In the genomic region with DNA sequence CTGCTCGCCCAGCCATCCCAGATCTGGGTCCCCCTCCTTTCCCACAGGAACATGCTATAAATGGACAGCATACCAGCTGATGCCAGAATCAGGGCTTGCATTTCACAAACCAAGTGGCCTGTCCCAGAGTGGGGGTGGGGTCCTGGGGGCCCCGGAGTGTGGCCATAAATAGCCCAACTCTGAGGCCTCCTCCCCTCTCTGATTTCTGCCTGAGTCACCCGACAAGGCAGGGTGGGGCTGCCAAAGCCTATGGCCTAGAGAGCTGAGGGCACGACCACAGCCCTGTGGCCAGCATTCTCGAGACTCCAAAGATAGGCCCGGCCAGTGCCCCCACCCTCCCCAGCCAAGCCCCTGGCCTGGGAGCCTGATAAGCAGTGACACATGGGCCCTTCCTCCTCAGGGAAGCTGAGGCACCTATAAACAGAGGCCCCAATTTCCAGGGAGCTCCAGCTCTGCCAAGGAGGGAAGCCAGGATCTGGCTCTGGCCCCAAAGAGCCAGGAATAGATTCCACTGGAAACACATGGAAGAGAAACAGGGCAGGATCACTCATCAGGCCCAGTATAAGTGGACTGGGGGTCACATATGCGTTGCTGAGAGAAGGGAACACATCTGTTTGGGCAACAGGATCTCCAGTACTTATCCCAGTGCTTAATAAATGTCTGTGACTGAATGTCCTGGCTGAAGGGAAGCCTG, we compare ENCODE assay signal across 9 cellular contexts. TPM values are rescaled to one million over a fixed set of nuclear protein-coding genes. Genes with fewer than 3 reads are reported as not detected.
DNase-seq lines count a peak whose midpoint lies in the region; ATAC-seq and TF ChIP-seq lines count a peak whose summit lies in the region.
"Had no signal": no experiment of that assay in that cellular context is flagged by ENCODE, and none has a peak within 500 bp of the region (broad histone marks: within the 10 kb centered on the region; RNA-seq: fewer than 3 reads in every experiment).

No MANE protein-coding gene starts in this region.

- no peaks in the 10 kb centered on the region for H3K9me3 ChIP-seq in stomach

- no peak for TF ChIP-seq EP300 in stomach (IDR thresholded peaks at IDR 0.05)

- peaks cover 0 to 26% (median 16%) of the 10 kb centered on the region in 4 donors for H3K4me1 ChIP-seq in stomach

- no peak for TF ChIP-seq CTCF in stomach (IDR thresholded peaks at IDR 0.05)

- peaks cover 0 to 4% (median 0%) of the 10 kb centered on the region in 4 donors for H3K36me3 ChIP-seq in stomach

- DNase-seq in H4 (ENCODE audit: low spot score) (peak; percentile 73), amniotic epithelial cell (ENCODE audit: low read depth) (peak; percentile 73), left ventricle myocardium superior (peak; percentile 88), stomach (peak; percentile 60), RKO (ENCODE audit: low spot score) (no peak), NCI-H128 (lab: John Stamatoyannopoulos, UW; ENCODE audit: unreplicated experiment) (no peak)
- no peak for DNase-seq in activated CD4-positive, CD25-positive, alpha-beta regulatory T cell (lab: John Stamatoyannopoulos, UW)
- DNase-seq: NCI-H146 had no signal

- no peak for TF ChIP-seq POLR2A in stomach (IDR thresholded peaks at IDR 0.05)

- H3K4me3 ChIP-seq in stomach, result no peak overlapping the region

- H3K27ac ChIP-seq in stomach, result peak overlapping the region; percentile 43 to 86 (median 76)

- H3K27me3 ChIP-seq in stomach, result no peaks in the 10 kb centered on the region

- WGBS in stomach, 5 donors, result 21 to 48% (median 35%) methylated on average over 3 to 7 of the region's 7 CpGs

- ATAC-seq in left ventricle myocardium superior, result peak; percentile 81
- no peak for ATAC-seq in GM21717 (IDR thresholded peaks at IDR 0.05; ENCODE audit: unreplicated experiment)

- intact Hi-C loops in left ventricle myocardium superior (cut with micrococcal nuclease), result no loop called here
- intact Hi-C loops in stomach (cut with DNase I; ENCODE audit: low total_unique reads), result no loop called here

RNA-seq across cellular contexts. Expression of a gene that starts 20.3 kb away (rescaled TPM):
- total RNA-seq in H4 (2014; rRNA removed; shearing (Covaris generic)), result 9.2 and 12.5 TPM in 2 replicates
- total RNA-seq in left ventricle myocardium superior (226 TPM), stomach (10 to 100 TPM in 4 of 5 donors, 1 to 10 TPM in 1; 8.8 to 40.8 (median 27.4) TPM)
- 10 to 100 TPM; 16.0 to 23.5 (median 21.7) TPM for polyA plus RNA-seq in stomach

RNA-seq across cellular contexts. Expression of a gene that starts 22.0 kb away (rescaled TPM):
- 25.5 and 29.4 TPM in 2 replicates for total RNA-seq in H4 (2014; rRNA removed; shearing (Covaris generic))
- total RNA-seq in left ventricle myocardium superior (20.6 TPM), stomach (10 to 100 TPM; 12.0 to 30.7 (median 14.6) TPM)
- 10 to 100 TPM; 21.7 to 38.7 (median 31.0) TPM for polyA plus RNA-seq in stomach

Comparison
In these comparisons a context has a peak if more than half of its experiments do, and no peak if none do; other contexts are left out.
1. DNase-seq: peak in H4 (single experiment), amniotic epithelial cell (single experiment), left ventricle myocardium superior (single experiment) and stomach (single experiment); none in RKO (single experiment), NCI-H128 (single experiment) and activated CD4-positive, CD25-positive, alpha-beta regulatory T cell (0 of 4).